18 cellular contexts compared by ENCODE assay signal in the genomic region with DNA sequence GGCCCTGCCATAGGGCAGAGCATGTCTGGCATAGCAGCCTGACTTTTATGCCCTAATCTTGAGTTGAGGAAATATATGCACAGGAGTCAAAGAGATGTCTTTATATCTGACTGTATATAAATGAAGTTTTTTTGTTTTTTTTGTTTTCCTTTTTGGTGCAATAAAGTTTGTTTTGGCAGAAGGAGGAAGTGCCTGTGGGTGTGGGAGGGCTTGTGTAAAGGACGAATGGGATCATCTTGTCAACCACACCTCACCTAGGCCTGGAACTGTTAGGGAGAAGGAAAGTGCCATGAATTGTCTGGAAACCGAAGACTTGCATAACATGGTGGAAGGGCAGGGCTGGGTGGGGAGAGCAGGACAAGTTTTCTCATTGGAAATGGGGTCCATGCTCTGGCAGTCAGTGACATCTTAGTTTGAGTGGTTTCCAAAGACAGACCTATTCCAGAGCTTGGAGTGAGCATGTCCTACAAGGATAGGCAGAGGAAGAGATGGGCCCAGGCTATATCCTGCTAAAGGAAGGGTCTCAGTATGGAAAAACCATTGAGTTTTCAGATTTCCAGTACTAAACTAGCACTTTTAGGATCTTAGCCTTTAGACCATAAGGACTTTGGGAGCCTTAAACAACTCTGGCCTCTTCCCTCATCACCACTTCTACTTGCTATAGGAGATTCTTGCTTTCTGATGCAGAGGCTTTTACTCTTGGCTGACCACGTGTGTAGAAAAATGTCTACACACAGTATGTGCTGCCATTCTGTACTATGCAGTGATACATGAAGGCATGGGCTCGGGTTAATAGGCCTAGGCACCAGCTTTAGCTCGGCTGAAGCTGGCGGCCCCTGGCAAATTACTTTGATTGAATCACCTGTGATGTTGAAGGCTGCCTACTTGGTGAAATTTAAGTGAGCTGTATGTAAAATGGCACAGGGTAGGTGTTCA. TPM values are rescaled to one million over a fixed set of nuclear protein-coding genes. Genes with fewer than 3 reads are reported as not detected.
DNase-seq lines count a peak whose midpoint lies in the region; ATAC-seq and TF ChIP-seq lines count a peak whose summit lies in the region.
"Had no signal": no experiment of that assay in that cellular context is flagged by ENCODE, and none has a peak within 500 bp of the region (broad histone marks: within the 10 kb centered on the region; RNA-seq: fewer than 3 reads in every experiment).

No MANE protein-coding gene starts in this region.

- TF ChIP-seq CTCF in endodermal cell (conservative IDR thresholded peaks at IDR 0.05) = no peak
- TF ChIP-seq CTCF in smooth muscle cell (IDR thresholded peaks at IDR 0.05; ENCODE audit: borderline replicate concordance, insufficient read depth, poor library complexity, severe bottlenecking) = no peak

- H3K4me1 ChIP-seq in endodermal cell (ENCODE audit: control insufficient read depth, insufficient read depth, low read length) (no peaks in the 10 kb centered on the region), smooth muscle cell (ENCODE audit: low read depth) (no peaks in the 10 kb centered on the region)
- H3K4me1 ChIP-seq: colonic mucosa, left lung, Peyer's patch, prostate gland had no signal

- H3K27ac ChIP-seq in SK-N-MC = peak overlapping the region; percentile 69
- no peak overlapping the region for H3K27ac ChIP-seq in endodermal cell (ENCODE audit: low read depth, low read length)
- peak overlapping the region; percentile 43 for H3K27ac ChIP-seq in smooth muscle cell (ENCODE audit: low read depth)
- H3K27ac ChIP-seq: colonic mucosa, left lung, Peyer's patch, prostate gland had no signal

- ATAC-seq in activated CD8-positive, alpha-beta memory T cell treated with anti-CD3 and anti-CD28 coated beads, Interleukin-2, amount 10 ng/mL, durations not matched to agents 7 days and 5 days = no peak
- no peak for ATAC-seq in GM18873 (IDR thresholded peaks at IDR 0.05; ENCODE audit: low FRiP score, unreplicated experiment)
- ATAC-seq: left lung had no signal

- H3K36me3 ChIP-seq in SK-N-MC (ENCODE audit: insufficient read depth, low read length) = peaks cover 96% of the 10 kb centered on the region
- peaks cover 97% of the 10 kb centered on the region for H3K36me3 ChIP-seq in endodermal cell (ENCODE audit: control insufficient read depth, insufficient read depth, low read length)
- peaks cover 21% of the 10 kb centered on the region for H3K36me3 ChIP-seq in smooth muscle cell (ENCODE audit: low read depth)

- H3K4me3 Mint-ChIP-seq in activated CD8-positive, alpha-beta memory T cell treated with anti-CD3 and anti-CD28 coated beads, Interleukin-2, amount 10 ng/mL, durations not matched to agents 7 days and 5 days = no peak overlapping the region
- H3K4me3 Mint-ChIP-seq in endodermal cell = no peak overlapping the region

- peaks cover 58% of the 10 kb centered on the region for H3K36me3 Mint-ChIP-seq in activated CD8-positive, alpha-beta memory T cell treated with anti-CD3 and anti-CD28 coated beads, Interleukin-2, amount 10 ng/mL, durations not matched to agents 7 days and 5 days
- H3K36me3 Mint-ChIP-seq in endodermal cell (ENCODE audit: low read depth) = peaks cover 78% of the 10 kb centered on the region

- peak overlapping the region; percentile 39 for H3K27ac Mint-ChIP-seq in activated CD8-positive, alpha-beta memory T cell treated with anti-CD3 and anti-CD28 coated beads, Interleukin-2, amount 10 ng/mL, durations not matched to agents 7 days and 5 days
- H3K27ac Mint-ChIP-seq in endodermal cell = peak overlapping the region; percentile 55

- no peaks in the 10 kb centered on the region for H3K9me3 Mint-ChIP-seq in activated CD8-positive, alpha-beta memory T cell treated with anti-CD3 and anti-CD28 coated beads, Interleukin-2, amount 10 ng/mL, durations not matched to agents 7 days and 5 days (ENCODE audit: low read depth)
- H3K9me3 Mint-ChIP-seq in endodermal cell = no peaks in the 10 kb centered on the region

- H3K4me1 Mint-ChIP-seq in activated CD8-positive, alpha-beta memory T cell treated with anti-CD3 and anti-CD28 coated beads, Interleukin-2, amount 10 ng/mL, durations not matched to agents 7 days and 5 days = peaks cover 5% of the 10 kb centered on the region
- no peaks in the 10 kb centered on the region for H3K4me1 Mint-ChIP-seq in endodermal cell

- H3K27me3 Mint-ChIP-seq in activated CD8-positive, alpha-beta memory T cell treated with anti-CD3 and anti-CD28 coated beads, Interleukin-2, amount 10 ng/mL, durations not matched to agents 7 days and 5 days = no peaks in the 10 kb centered on the region
- no peaks in the 10 kb centered on the region for H3K27me3 Mint-ChIP-seq in endodermal cell (ENCODE audit: insufficient read depth)

- H4K20me1 ChIP-seq in smooth muscle cell (ENCODE audit: low read depth) = peaks cover 24% of the 10 kb centered on the region

- 96% methylated on average over 6 of the region's 6 CpGs; no CpG with 5 or more reads in 1 of the 2 experiments for WGBS in endodermal cell (ENCODE audit: insufficient coverage in 1 of 2, insufficient read length in 1 of 2), 2 experiments
- 85% methylated on average over 6 of the region's 6 CpGs for WGBS in smooth muscle cell (ENCODE audit: low lambda C conversion rate)

- H3K9me3 ChIP-seq in SK-N-MC (ENCODE audit: low read depth, low read length) = no peaks in the 10 kb centered on the region
- H3K9me3 ChIP-seq in endodermal cell (ENCODE audit: control insufficient read depth, low read length) = no peaks in the 10 kb centered on the region
- H3K9me3 ChIP-seq in smooth muscle cell (replicated peaks; ENCODE audit: low read depth) = no peaks in the 10 kb centered on the region
- H3K9me3 ChIP-seq: colonic mucosa, left lung, Peyer's patch, prostate gland had no signal

- H3K4me3 ChIP-seq in SK-N-MC (no peak overlapping the region), endodermal cell (ENCODE audit: low read length) (no peak overlapping the region), smooth muscle cell (no peak overlapping the region)
- H3K4me3 ChIP-seq: colonic mucosa, left lung, Peyer's patch, prostate gland had no signal

- peaks cover 51% of the 10 kb centered on the region for H3F3A ChIP-seq in smooth muscle cell (ENCODE audit: low read depth)

- DNase-seq in activated CD8-positive, alpha-beta memory T cell treated with anti-CD3 and anti-CD28 coated beads, Interleukin-2, amount 10 ng/mL, durations not matched to agents 7 days and 5 days = no peak
- DNase-seq in activated CD8-positive, alpha-beta memory T cell treated with anti-CD3 and anti-CD28 coated beads, Interleukin-2, amount 50 U/mL, for 4 hours = no peak
- no peak for DNase-seq in SK-N-MC (ENCODE audit: low read depth, low spot score)
- no peak for DNase-seq in endodermal cell
- no peak for DNase-seq in smooth muscle cell (lab: John Stamatoyannopoulos, UW; ENCODE audit: unreplicated experiment)
- DNase-seq in SW 1271 (lab: John Stamatoyannopoulos, UW) = no peak
- DNase-seq in effector CD4-positive, alpha-beta T cell = no peak
- DNase-seq: ACHN; colonic mucosa; DMS53; left lung; Peyer's patch; stimulated activated CD4-positive, alpha-beta T cell treated with anti-CD3 and anti-CD28 coated beads, Interleukin-4, amount 100 ng/mL, for 4 hours; WERI-Rb-1 had no signal

- H2AFZ ChIP-seq in smooth muscle cell (ENCODE audit: low read depth) = no peak overlapping the region

- H3K79me2 ChIP-seq in smooth muscle cell (ENCODE audit: low read depth) = no peaks in the 10 kb centered on the region

- H3K9ac ChIP-seq in SK-N-MC (ENCODE audit: insufficient read length) (no peak overlapping the region), endodermal cell (ENCODE audit: extremely low read depth, low read length, poor library complexity, severe bottlenecking) (no peak overlapping the region), smooth muscle cell (ENCODE audit: low read depth) (no peak overlapping the region)

- H3K4me2 ChIP-seq in smooth muscle cell = no peak overlapping the region

- CTCF ChIA-PET in activated CD8-positive, alpha-beta memory T cell treated with anti-CD3 and anti-CD28 coated beads, Interleukin-2, amount 10 ng/mL, durations not matched to agents 7 days and 5 days (lab: Charles Lee) = interaction anchor here (0.9 to 1.8 kb wide), 3 partner anchors 20 to 251 kb away, joined by 3 to 5 read pairs (median 3); no protein-coding TSS in a partner anchor

- H3K27me3 ChIP-seq in endodermal cell (ENCODE audit: control insufficient read depth, insufficient read depth, low read length, poor library complexity, severe bottlenecking) (no peaks in the 10 kb centered on the region), smooth muscle cell (ENCODE audit: low read depth) (no peaks in the 10 kb centered on the region)
- H3K27me3 ChIP-seq: colonic mucosa, left lung, Peyer's patch had no signal

RNA-seq across cellular contexts. Expression of gene SNF8, which starts 15.5 kb away (rescaled TPM):
- 100 to 1,000 TPM; 125 to 127 TPM for total RNA-seq in activated CD8-positive, alpha-beta memory T cell treated with anti-CD3 and anti-CD28 coated beads, Interleukin-2, amount 10 ng/mL, durations not matched to agents 7 days and 5 days
- total RNA-seq in endodermal cell (100 to 1,000 TPM; 152 to 175 TPM), smooth muscle cell (69.0 and 69.6 TPM in 2 replicates)
- 107 TPM for polyA plus RNA-seq in endodermal cell (2013, experiment 1 of 2)
- 101 TPM for polyA plus RNA-seq in endodermal cell (2013, experiment 2 of 2)
- 260 and 263 TPM in 2 replicates for polyA plus RNA-seq in smooth muscle cell

RNA-seq across cellular contexts. Expression of gene UBE2Z, which starts 20.9 kb away (rescaled TPM):
- 10 to 100 TPM; 73.7 to 90.6 TPM for total RNA-seq in activated CD8-positive, alpha-beta memory T cell treated with anti-CD3 and anti-CD28 coated beads, Interleukin-2, amount 10 ng/mL, durations not matched to agents 7 days and 5 days
- total RNA-seq in endodermal cell = 10 to 100 TPM; 90.2 to 99.0 TPM
- polyA plus RNA-seq in endodermal cell (2013, experiment 1 of 2) = 52.5 TPM
- polyA plus RNA-seq in endodermal cell (2013, experiment 2 of 2) = 46.2 TPM
- total RNA-seq in smooth muscle cell = 67.5 and 82.5 TPM in 2 replicates
- polyA plus RNA-seq in smooth muscle cell = 73.2 and 74.3 TPM in 2 replicates

RNA-seq across cellular contexts. Expression of gene ATP5MC1, which starts 36.6 kb away (rescaled TPM):
- total RNA-seq in activated CD8-positive, alpha-beta memory T cell treated with anti-CD3 and anti-CD28 coated beads, Interleukin-2, amount 10 ng/mL, durations not matched to agents 7 days and 5 days = 100 to 1,000 TPM in 1 of 2 experiments, 10 to 100 TPM in 1; 78.2 to 103 TPM
- total RNA-seq in endodermal cell = 10 to 100 TPM; 52.9 to 59.8 TPM
- 91.4 TPM for polyA plus RNA-seq in endodermal cell (2013, experiment 1 of 2)
- polyA plus RNA-seq in endodermal cell (2013, experiment 2 of 2) = 91.8 TPM
- 119 and 131 TPM in 2 replicates for total RNA-seq in smooth muscle cell
- polyA plus RNA-seq in smooth muscle cell = 229 and 232 TPM in 2 replicates

RNA-seq across cellular contexts. Expression of gene GIP, which starts 39.3 kb away (rescaled TPM):
- not detected for total RNA-seq in activated CD8-positive, alpha-beta memory T cell treated with anti-CD3 and anti-CD28 coated beads, Interleukin-2, amount 10 ng/mL, durations not matched to agents 7 days and 5 days
- total RNA-seq in endodermal cell (1 to 10 TPM in 1 of 2 donors, not detected in 1; 1.1 TPM), smooth muscle cell (not detected in 2 replicates)
- polyA plus RNA-seq in endodermal cell (2013, experiment 1 of 2) = not detected
- 0.87 TPM for polyA plus RNA-seq in endodermal cell (2013, experiment 2 of 2)
- polyA plus RNA-seq in smooth muscle cell = 1.6 and 1.9 TPM in 2 replicates
- total RNA-seq: colonic mucosa, glomerular endothelial cell, left lung, Peyer's patch, prostate gland, subcutaneous adipose tissue had no signal
